In genomic region chr5:3606121-3606831, GRCh38 we compare ENCODE assay signal across 28 cellular contexts. TPM values are rescaled to one million over a fixed set of nuclear protein-coding genes. Genes with fewer than 3 reads are reported as not detected.
DNase-seq lines count a peak whose midpoint lies in the region; ATAC-seq and TF ChIP-seq lines count a peak whose summit lies in the region.
"Had no signal": no experiment of that assay in that cellular context is flagged by ENCODE, and none has a peak within 500 bp of the region (broad histone marks: within the 10 kb centered on the region; RNA-seq: fewer than 3 reads in every experiment).

No MANE protein-coding gene starts in this region.

- peak overlapping the region; percentile 23 for H3K4me3 ChIP-seq in left ventricle myocardium inferior
- H3K4me3 ChIP-seq in ectodermal cell (ENCODE audit: insufficient read depth, low read depth, low read length) = peak overlapping the region; percentile 14
- H3K4me3 ChIP-seq in suprapubic skin = no peak overlapping the region
- H3K4me3 ChIP-seq: ascending aorta, lung, pancreas, sigmoid colon, thoracic aorta had no signal

- DNase-seq in left ventricle myocardium inferior = no peak
- no peak for DNase-seq in Right ventricle myocardium superior
- DNase-seq in left kidney (ENCODE audit: low read depth, low spot score) = peak; percentile 46
- DNase-seq in suprapubic skin (ENCODE audit: low spot score in 2 of 2) = peak in 1 of 2 donors; percentile 81
- DNase-seq in cerebellar cortex (ENCODE audit: low spot score) = no peak
- DNase-seq in NCI-H1417 treated with DMSO at 0.1 percent for 48 hours (lab: John Stamatoyannopoulos, UW) = no peak
- DNase-seq in posterior vena cava (ENCODE audit: low spot score) = no peak
- DNase-seq: activated CD4-positive, CD25-positive, alpha-beta regulatory T cell treated with anti-CD3 and anti-CD28 coated beads, Interleukin-2, amount 50 U/mL, for 72 hours; activated CD8-positive, alpha-beta memory T cell treated with anti-CD3 and anti-CD28 coated beads for 24 hours; activated naive CD4-positive, alpha-beta T cell treated with anti-CD3 and anti-CD28 coated beads, Interleukin-2, amount 50 U/mL, for 16 hours; activated T-cell treated with anti-CD3 and anti-CD28 coated beads, Interleukin-2, amount 50 U/mL, for 4 hours; effector memory CD4-positive, alpha-beta T cell; GDM1; GOT3; Kasumi-1; naive B cell; NCI-H1092; NCI-H524; sigmoid colon; T1000 had no signal

- TF ChIP-seq EP300 in suprapubic skin (IDR thresholded peaks at IDR 0.05) = no peak

- no peak overlapping the region for H3K27ac ChIP-seq in left ventricle myocardium inferior (replicated peaks)
- no peak overlapping the region for H3K27ac ChIP-seq in ectodermal cell (ENCODE audit: insufficient read depth, low read depth, low read length, poor library complexity, severe bottlenecking)
- H3K27ac ChIP-seq in suprapubic skin = peak overlapping the region; percentile 66
- H3K27ac ChIP-seq: ascending aorta, C4-2B, pancreas, sigmoid colon, thoracic aorta had no signal

- no peak for ATAC-seq in Right ventricle myocardium superior (ENCODE audit: poor library complexity)
- ATAC-seq: activated T-cell treated with anti-CD3 and anti-CD28 coated beads, Interleukin-2, amount 50 U/mL, for 4 hours; pancreas; stimulated activated memory B cell treated with anti-CD40 and anti-IgM and Interleukin-4, amounts not matched to agents 10 μg/mL and 1 μg/mL and 100 μg/mL, for 72 hours had no signal

- H3K36me3 ChIP-seq in left ventricle myocardium inferior (no peaks in the 10 kb centered on the region), ectodermal cell (ENCODE audit: control insufficient read depth, insufficient read depth, low read length) (peaks cover 3% of the 10 kb centered on the region), suprapubic skin (no peaks in the 10 kb centered on the region)
- H3K36me3 ChIP-seq: ascending aorta, pancreas, sigmoid colon, thoracic aorta had no signal

- no peak for TF ChIP-seq POLR2A in suprapubic skin (IDR thresholded peaks at IDR 0.05)

- H3K4me1 ChIP-seq in left ventricle myocardium inferior (peaks cover 21% of the 10 kb centered on the region), ectodermal cell (ENCODE audit: control insufficient read depth, insufficient read depth, low read length) (peaks cover 15% of the 10 kb centered on the region), suprapubic skin (peaks cover 10% of the 10 kb centered on the region)
- H3K4me1 ChIP-seq: ascending aorta, pancreas had no signal

- intact Hi-C loops in left ventricle myocardium inferior (cut with micrococcal nuclease) (no loop called here), Right ventricle myocardium superior (cut with DNase I) (no loop called here), posterior vena cava (cut with DNase I) (no loop called here)

- 15 to 19% methylated on average over 50 of the region's 50 CpGs for WGBS in ectodermal cell, 2 experiments
- WGBS in suprapubic skin = 49% methylated on average over 45 of the region's 50 CpGs

- TF ChIP-seq CTCF in left ventricle myocardium inferior (IDR thresholded peaks at IDR 0.05; ENCODE audit: borderline replicate concordance) (no peak), suprapubic skin (IDR thresholded peaks at IDR 0.05) (no peak)

- peaks cover 99% of the 10 kb centered on the region for H3K27me3 ChIP-seq in left ventricle myocardium inferior (ENCODE audit: low read depth)
- peaks cover 15% of the 10 kb centered on the region for H3K27me3 ChIP-seq in ectodermal cell (ENCODE audit: control insufficient read depth, insufficient read depth, low read length, poor library complexity, severe bottlenecking)
- peaks cover 19% of the 10 kb centered on the region for H3K27me3 ChIP-seq in suprapubic skin
- H3K27me3 ChIP-seq: ascending aorta had no signal

- H3K9me3 ChIP-seq in left ventricle myocardium inferior (replicated peaks) = no peaks in the 10 kb centered on the region
- no peaks in the 10 kb centered on the region for H3K9me3 ChIP-seq in ectodermal cell (ENCODE audit: control insufficient read depth, low read length)
- H3K9me3 ChIP-seq in suprapubic skin = no peaks in the 10 kb centered on the region
- H3K9me3 ChIP-seq: ascending aorta, pancreas, sigmoid colon, thoracic aorta had no signal

RNA-seq across cellular contexts. Expression of gene IRX1, which starts 10.6 kb away (rescaled TPM):
- total RNA-seq in left ventricle myocardium inferior = 0.16 TPM
- 0.65 TPM for total RNA-seq in Right ventricle myocardium superior
- 132 TPM for polyA plus RNA-seq in ectodermal cell (2013, experiment 1 of 4)
- 134 TPM for polyA plus RNA-seq in ectodermal cell (2013, experiment 2 of 4)
- polyA plus RNA-seq in ectodermal cell (2013, experiment 3 of 4) = 122 TPM
- 115 TPM for polyA plus RNA-seq in ectodermal cell (2013, experiment 4 of 4)
- total RNA-seq in suprapubic skin = 1 to 10 TPM; 4.2 to 7.9 (median 6.3) TPM
- under 1 TPM in 1 of 2 donors, not detected in 1; 0.14 TPM for total RNA-seq in posterior vena cava
- total RNA-seq: A673; activated T-cell treated with anti-CD3 and anti-CD28 coated beads, Interleukin-2, amount 50 U/mL, for 4 hours; sigmoid colon had no signal
- polyA plus RNA-seq: sigmoid colon had no signal
